Comparison of ENCODE assay signal across 8 cellular contexts in the genomic region with DNA sequence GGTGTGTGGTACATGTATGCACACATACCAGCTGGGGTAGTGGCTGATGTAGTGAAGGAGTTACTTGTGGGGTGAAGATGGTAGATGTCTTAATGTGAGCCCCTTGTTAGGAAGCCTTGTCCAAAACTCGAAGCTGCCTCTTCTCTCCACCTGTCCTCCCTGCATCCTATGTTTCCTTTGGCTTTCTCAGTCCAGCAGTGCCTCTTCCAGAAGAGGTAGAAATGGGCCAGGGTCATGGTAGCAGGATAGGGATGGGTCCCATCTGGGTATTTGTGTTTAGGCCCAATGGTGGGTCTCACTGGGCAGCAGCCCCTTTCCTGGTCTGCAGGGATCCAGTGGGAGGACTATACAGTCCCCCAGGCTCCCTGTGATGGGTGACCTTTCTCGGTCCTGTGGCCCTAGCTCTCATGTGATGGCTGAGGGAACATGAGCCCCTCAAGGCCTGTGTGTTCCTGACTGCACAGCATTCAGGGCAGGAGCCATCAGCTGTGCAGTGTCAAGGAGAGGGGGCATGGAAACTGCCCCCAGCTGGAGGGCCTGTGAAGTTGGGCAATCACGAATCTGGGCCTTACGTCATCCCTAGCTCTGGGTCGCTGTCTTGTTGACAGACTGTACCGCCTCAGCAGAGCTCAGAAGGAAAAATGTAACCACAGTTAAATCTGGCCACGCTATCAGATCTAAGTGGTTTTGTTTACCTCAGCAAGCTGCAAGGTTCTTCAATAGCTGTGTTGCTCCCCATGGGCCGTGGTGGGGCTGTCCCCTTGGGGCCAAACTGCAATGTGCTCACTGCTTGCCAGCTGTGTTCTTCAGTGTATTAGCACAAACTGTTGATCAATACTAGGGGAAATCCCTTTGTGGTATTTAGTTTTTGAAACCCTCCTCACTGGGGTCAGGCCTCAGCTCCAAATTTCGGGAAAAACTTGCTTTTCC.
DNase-seq lines count a peak whose midpoint lies in the region; ATAC-seq and TF ChIP-seq lines count a peak whose summit lies in the region.
"Had no signal": no experiment of that assay in that cellular context is flagged by ENCODE, and none has a peak within 500 bp of the region (broad histone marks: within the 10 kb centered on the region; RNA-seq: fewer than 3 reads in every experiment).

No MANE protein-coding gene starts in this region.

- 63 to 76% methylated on average over 8 to 9 of the region's 9 CpGs for WGBS in lower leg skin, 2 donors

- no peak overlapping the region for H3K4me3 ChIP-seq in lower leg skin (ENCODE audit: low read depth, poor library complexity, severe bottlenecking)

- peak; percentile 89 for ATAC-seq in GM19035 (IDR thresholded peaks at IDR 0.05; ENCODE audit: unreplicated experiment)
- ATAC-seq in HG03354 (IDR thresholded peaks at IDR 0.05; ENCODE audit: poor library complexity, severe bottlenecking, unreplicated experiment), result peak; percentile 81
- peak; percentile 98 for ATAC-seq in sciatic nerve

- TF ChIP-seq POLR2A in lower leg skin (IDR thresholded peaks at IDR 0.05), result no peak

- intact Hi-C loops in sciatic nerve (cut with DNase I) (no loop called here), lower leg skin (cut with DNase I; ENCODE audit: low total_unique reads) (no loop called here)

- no peak for TF ChIP-seq CTCF in lower leg skin (IDR thresholded peaks at IDR 0.05)

- DNase-seq in amniotic epithelial cell (ENCODE audit: low read depth) (peak; percentile 97), sciatic nerve (ENCODE audit: low spot score) (peak; percentile 71), lower leg skin (ENCODE audit: low spot score in 2 of 2) (no peak), Kasumi-1 (lab: John Stamatoyannopoulos, UW) (no peak)
- DNase-seq in effector CD8-positive, alpha-beta T cell (lab: John Stamatoyannopoulos, UW), result no peak
- DNase-seq: midbrain had no signal

Comparison
In these comparisons a context has a peak if more than half of its experiments do, and no peak if none do; other contexts are left out.
1. DNase-seq: peak in amniotic epithelial cell (single experiment) and sciatic nerve (single experiment); none in lower leg skin (0 of 2), Kasumi-1 (0 of 2) and effector CD8-positive, alpha-beta T cell (single experiment).
2. Peak in every context shown above with its lines, with median percentiles within 50 percentile points of each other: ATAC-seq.